ENCODE assay signal across 24 cellular contexts in the genomic region with DNA sequence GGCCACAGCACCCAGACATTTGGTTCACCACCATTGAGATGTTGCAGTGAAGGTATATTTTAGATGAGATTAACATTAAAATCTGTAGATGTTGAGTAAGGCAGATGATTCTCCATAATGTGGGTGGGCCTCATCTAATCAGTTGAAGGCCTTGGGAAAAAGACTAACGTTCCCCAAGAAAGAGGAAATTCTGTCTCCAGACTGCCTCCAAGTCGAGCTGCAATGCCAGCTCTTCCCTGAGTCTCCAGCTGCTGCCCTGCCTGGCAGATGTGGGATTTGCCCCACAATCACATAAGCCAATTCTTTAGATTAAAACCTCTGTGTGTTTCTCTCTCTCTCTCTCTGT.
"Had no signal": no experiment of that assay in that cellular context is flagged by ENCODE, and none has a peak within 500 bp of the region (broad histone marks: within the 10 kb centered on the region; RNA-seq: fewer than 3 reads in every experiment).

No MANE protein-coding gene starts in this region.

- H3K27ac Mint-ChIP-seq: dendritic cell treated with granulocyte-macrophage colony-stimulating factor and Interleukin-4, amounts not matched to agents 40 ng/mL and 50 ng/mL, for 4 days; effector memory CD8-positive, alpha-beta T cell; endodermal cell; mesothelial cell of epicardium had no signal

- H3K9me3 ChIP-seq: colonic mucosa, esophagus squamous epithelium, gastrocnemius medialis, heart right ventricle, left lung, lower lobe of right lung, mucosa of descending colon had no signal

- H3K4me3 Mint-ChIP-seq: dendritic cell treated with granulocyte-macrophage colony-stimulating factor and Interleukin-4, amounts not matched to agents 40 ng/mL and 50 ng/mL, for 4 days; effector memory CD8-positive, alpha-beta T cell; endodermal cell; mesothelial cell of epicardium had no signal

- H3K4me1 Mint-ChIP-seq: endodermal cell, mesothelial cell of epicardium had no signal

- H3K27me3 ChIP-seq: colonic mucosa, esophagus squamous epithelium, gastrocnemius medialis, left lung had no signal

- H3K4me3 ChIP-seq: colonic mucosa, esophagus squamous epithelium, gastrocnemius medialis, heart right ventricle, left lung, lower lobe of right lung, mucosa of descending colon had no signal

- H3K4me1 ChIP-seq: colonic mucosa, esophagus squamous epithelium, gastrocnemius medialis, heart right ventricle, left lung, lower lobe of right lung had no signal

- H3K36me3 ChIP-seq: colonic mucosa, esophagus squamous epithelium, gastrocnemius medialis, heart right ventricle, left lung, lower lobe of right lung had no signal

- H3K36me3 Mint-ChIP-seq: mesothelial cell of epicardium had no signal

- H3K27ac ChIP-seq: colonic mucosa, epithelial cell of prostate, esophagus squamous epithelium, gastrocnemius medialis, heart right ventricle, left lung, lower lobe of right lung had no signal

- ATAC-seq: effector memory CD8-positive, alpha-beta T cell; esophagus mucosa; gastrocnemius medialis; heart right ventricle; left cardiac atrium; left lung; left ventricle myocardium superior; lower lobe of right lung; mucosa of descending colon had no signal

- DNase-seq: colonic mucosa; cortex of kidney; effector CD8-positive, alpha-beta T cell; effector memory CD8-positive, alpha-beta T cell; endodermal cell; erythroblast; esophagus squamous epithelium; foreskin fibroblast; foreskin melanocyte; gastrocnemius medialis; glutamatergic neuron; head of caudate nucleus; heart right ventricle; hippocampal formation; left cardiac atrium; left lung; left ventricle myocardium superior; lower lobe of right lung; mesenchymal stem cell; mucosa of descending colon had no signal

- H3K9me3 Mint-ChIP-seq: dendritic cell treated with granulocyte-macrophage colony-stimulating factor and Interleukin-4, amounts not matched to agents 40 ng/mL and 50 ng/mL, for 4 days; effector memory CD8-positive, alpha-beta T cell; endodermal cell; mesothelial cell of epicardium had no signal
